ENCODE assay signal across 23 cellular contexts in genomic region chr15:66844747-66845145, GRCh38.
"Had no signal": no experiment of that assay in that cellular context is flagged by ENCODE, and none has a peak within 500 bp of the region (broad histone marks: within the 10 kb centered on the region; RNA-seq: fewer than 3 reads in every experiment).

No MANE protein-coding gene starts in this region.

- ATAC-seq: activated T-cell treated with anti-CD3 and anti-CD28 coated beads, Interleukin-2, amount 50 U/mL, for 4 hours; effector memory CD8-positive, alpha-beta T cell; mucosa of descending colon; natural killer cell treated with Interleukin-12 subunit alpha and Interleukin-12 subunit beta and Interleukin-15 and Interleukin-18, amount 100 ng/mL, for 72 hours had no signal

- H3K27ac ChIP-seq: adrenal gland, dorsolateral prefrontal cortex, parathyroid adenoma had no signal

- H3K9me3 ChIP-seq: adrenal gland, mucosa of descending colon, right atrium auricular region, SK-N-SH, upper lobe of left lung had no signal

- H2AFZ ChIP-seq: parathyroid adenoma had no signal

- H3K36me3 ChIP-seq: adrenal gland, right atrium auricular region, upper lobe of left lung had no signal

- H3K9ac ChIP-seq: parathyroid adenoma, SK-N-SH had no signal

- DNase-seq: activated CD4-positive, alpha-beta memory T cell treated with anti-CD3 and anti-CD28 coated beads, Interleukin-2, amount 10 ng/mL, durations not matched to agents 7 days and 5 days; activated CD4-positive, alpha-beta T cell treated with anti-CD3 and anti-CD28 coated beads for 1 hour; activated CD4-positive, alpha-beta T cell treated with anti-CD3 and anti-CD28 coated beads, Interleukin-2, amount 10 ng/mL, durations not matched to agents 7 days and 5 days; activated naive CD4-positive, alpha-beta T cell treated with anti-CD3 and anti-CD28 coated beads for 36 hours; activated naive CD8-positive, alpha-beta T cell treated with anti-CD3 and anti-CD28 coated beads for 36 hours; activated T-cell treated with anti-CD3 and anti-CD28 coated beads, Interleukin-2, amount 50 U/mL, for 4 hours; adrenal gland; dorsolateral prefrontal cortex; effector memory CD8-positive, alpha-beta T cell; head of caudate nucleus; hypothalamus; immature natural killer cell; mucosa of descending colon; nucleus accumbens; SK-N-SH; stimulated activated naive CD4-positive, alpha-beta T cell treated with Interleukin-2 at 50 U/mL for 16 hours; SW 1271; upper lobe of left lung had no signal

- FAIRE-seq: endothelial cell of umbilical vein had no signal

- H3K27me3 ChIP-seq: adrenal gland, dorsolateral prefrontal cortex, right atrium auricular region, upper lobe of left lung had no signal

- H3K79me2 ChIP-seq: parathyroid adenoma had no signal

- H3K4me2 ChIP-seq: SK-N-SH had no signal

- H3K4me3 ChIP-seq: adrenal gland, coronary artery, dorsolateral prefrontal cortex, mucosa of descending colon, right atrium auricular region, upper lobe of left lung had no signal
